Comparison of ENCODE assay signal across 11 cellular contexts in genomic region chr12:53622724-53623123, GRCh38. TPM values are rescaled to one million over a fixed set of nuclear protein-coding genes. Genes with fewer than 3 reads are reported as not detected.
A peak's percentile ranks its signal among the peaks of the same experiment; 100 is the strongest.
DNase-seq lines count a peak whose midpoint lies in the region; ATAC-seq and TF ChIP-seq lines count a peak whose summit lies in the region.
"Had no signal": no experiment of that assay in that cellular context is flagged by ENCODE, and none has a peak within 500 bp of the region (broad histone marks: within the 10 kb centered on the region; RNA-seq: fewer than 3 reads in every experiment).

No MANE protein-coding gene starts in this region.

- H3K9ac ChIP-seq in BLaER1 treated with 17β-estradiol and CSF1 and Interleukin-3, amounts not matched to agents 10 nM and 100 nM, result peak overlapping the region in 1 of 11 experiments; percentile 12; a peak in 1 of 22 replicates
- peak overlapping the region; percentile 81 for H3K9ac ChIP-seq in SK-N-MC (ENCODE audit: insufficient read length)

- no peaks in the 10 kb centered on the region for H3K27me3 ChIP-seq in BLaER1 treated with 17β-estradiol and CSF1 and Interleukin-3, amounts not matched to agents 10 nM and 100 nM
- no peaks in the 10 kb centered on the region for H3K27me3 ChIP-seq in gastroesophageal sphincter

- no peaks in the 10 kb centered on the region for H3K9me3 ChIP-seq in BLaER1 treated with 17β-estradiol and CSF1 and Interleukin-3, amounts not matched to agents 10 nM and 100 nM (replicated peaks in 1 of 11)
- H3K9me3 ChIP-seq in SK-N-MC (ENCODE audit: low read depth, low read length), result no peaks in the 10 kb centered on the region
- no peaks in the 10 kb centered on the region for H3K9me3 ChIP-seq in gastroesophageal sphincter

- no peak overlapping the region for H3K4me3 ChIP-seq in BLaER1 treated with 17β-estradiol and CSF1 and Interleukin-3, amounts not matched to agents 10 nM and 100 nM
- H3K4me3 ChIP-seq in SK-N-MC, result peak overlapping the region; percentile 93
- H3K4me3 ChIP-seq in gastroesophageal sphincter, result no peak overlapping the region
- no peak overlapping the region for H3K4me3 ChIP-seq in skin epidermis

- H3K4me1 ChIP-seq in BLaER1 treated with 17β-estradiol and CSF1 and Interleukin-3, amounts not matched to agents 10 nM and 100 nM, result peaks cover 57 to 77% (median 66%) of the 10 kb centered on the region in 10 experiments
- H3K4me1 ChIP-seq in gastroesophageal sphincter, result peaks cover 0 to 83% (median 11%) of the 10 kb centered on the region in 3 donors

- peaks cover 0 to 26% (median 0%) of the 10 kb centered on the region in 11 experiments; a peak in 6 of 22 replicates for H4K20me1 ChIP-seq in BLaER1 treated with 17β-estradiol and CSF1 and Interleukin-3, amounts not matched to agents 10 nM and 100 nM

- TF ChIP-seq EP300 in gastroesophageal sphincter (IDR thresholded peaks at IDR 0.05), result no peak

- no peak for TF ChIP-seq POLR2A in gastroesophageal sphincter (IDR thresholded peaks at IDR 0.05)

- no peak for DNase-seq in SK-N-MC (ENCODE audit: low read depth, low spot score)
- no peak for DNase-seq in amniotic stem cell (lab: John Stamatoyannopoulos, UW)
- DNase-seq in DMS53 (lab: John Stamatoyannopoulos, UW), result no peak
- DNase-seq in NCI-H2029 treated with DMSO at 0.1 percent for 48 hours (lab: John Stamatoyannopoulos, UW), result no peak
- DNase-seq: activated CD4-positive, alpha-beta T cell treated with anti-CD3 and anti-CD28 coated beads, Interleukin-2, amount 50 U/mL, for 1 hour; activated T-cell treated with anti-CD3 and anti-CD28 coated beads, Interleukin-2, amount 50 U/mL, for 1 hour; NCI-H1105 treated with DMSO at 0.1 percent for 48 hours had no signal

- 78% methylated on average over 5 of the region's 5 CpGs; no CpG with 5 or more reads in 1 of the 2 donors for WGBS in gastroesophageal sphincter (ENCODE audit: low coverage in 1 of 2), 2 donors

- ATAC-seq in gastroesophageal sphincter, result no peak
- no peak for ATAC-seq in HG03442 (IDR thresholded peaks at IDR 0.05; ENCODE audit: unreplicated experiment)

- peak overlapping the region; percentile 8 to 99 (median 94); a peak in 18 of 22 replicates for H3K4me2 ChIP-seq in BLaER1 treated with 17β-estradiol and CSF1 and Interleukin-3, amounts not matched to agents 10 nM and 100 nM

- peaks cover 0 to 23% (median 7%) of the 10 kb centered on the region in 11 experiments; a peak in 9 of 22 replicates for H3K36me3 ChIP-seq in BLaER1 treated with 17β-estradiol and CSF1 and Interleukin-3, amounts not matched to agents 10 nM and 100 nM
- H3K36me3 ChIP-seq in SK-N-MC (ENCODE audit: insufficient read depth, low read length) (peaks cover 6% of the 10 kb centered on the region; the same call in 1 of the 2 replicates), gastroesophageal sphincter (no peaks in the 10 kb centered on the region)

- TF ChIP-seq CTCF in gastroesophageal sphincter (IDR thresholded peaks at IDR 0.05), result no peak

- peak overlapping the region in 5 of 11 experiments; percentile 2 to 97 (median 10); a peak in 5 of 22 replicates for H3K27ac ChIP-seq in BLaER1 treated with 17β-estradiol and CSF1 and Interleukin-3, amounts not matched to agents 10 nM and 100 nM
- peak overlapping the region; percentile 94 for H3K27ac ChIP-seq in SK-N-MC
- peak overlapping the region in 3 of 4 donors; percentile 88 to 90 (median 90) for H3K27ac ChIP-seq in gastroesophageal sphincter
- H3K27ac ChIP-seq in skin epidermis, result peak overlapping the region in 12 of 21 experiments; percentile 20 to 98 (median 96)

RNA-seq across cellular contexts. Expression of gene ATF7, which starts 3.5 kb away (rescaled TPM):
- 10 to 100 TPM; 26.7 to 54.9 (median 33.3) TPM for total RNA-seq in gastroesophageal sphincter

RNA-seq across cellular contexts. Expression of gene ATP5MC2, which starts 53.2 kb away (rescaled TPM):
- 100 to 1,000 TPM; 197 to 324 (median 245) TPM for total RNA-seq in gastroesophageal sphincter
